Comparison of ENCODE assay signal across 11 cellular contexts in genomic region chr17:74971069-74971841, GRCh38. TPM values are rescaled to one million over a fixed set of nuclear protein-coding genes. Genes with fewer than 3 reads are reported as not detected.
A peak's percentile ranks its signal among the peaks of the same experiment; 100 is the strongest.
DNase-seq lines count a peak whose midpoint lies in the region; ATAC-seq and TF ChIP-seq lines count a peak whose summit lies in the region.
"Had no signal": no experiment of that assay in that cellular context is flagged by ENCODE, and none has a peak within 500 bp of the region (broad histone marks: within the 10 kb centered on the region; RNA-seq: fewer than 3 reads in every experiment).

No MANE protein-coding gene starts in this region.

- TF ChIP-seq CTCF in body of pancreas (IDR thresholded peaks at IDR 0.05) (no peak), mesothelial cell of epicardium (IDR thresholded peaks at IDR 0.05; ENCODE audit: unreplicated experiment) (no peak)

- intact Hi-C loops in body of pancreas (cut with DNase I): no loop called here

- no peak for DNase-seq in activated T-cell treated with anti-CD3 and anti-CD28 coated beads, Interleukin-2, amount 50 U/mL, for 24 hours
- DNase-seq in activated T-cell treated with anti-CD3 and anti-CD28 coated beads, Interleukin-2, amount 50 U/mL, for 1 hour: no peak
- DNase-seq in body of pancreas: no peak
- no peak for DNase-seq in mesothelial cell of epicardium (ENCODE audit: low spot score in 2 of 2, unreplicated experiment in 2 of 2)
- DNase-seq in SKM-1 (lab: John Stamatoyannopoulos, UW; ENCODE audit: unreplicated experiment): no peak
- no peak for DNase-seq in SKM-1 treated with dmso at 0.1 percent for 144 hours (lab: John Stamatoyannopoulos, UW; ENCODE audit: unreplicated experiment)
- DNase-seq: mesendoderm had no signal

- TF ChIP-seq POLR2A in body of pancreas (IDR thresholded peaks at IDR 0.05): no peak

- H3K9me3 Mint-ChIP-seq in activated T-cell treated with anti-CD3 and anti-CD28 coated beads, Interleukin-2, amount 50 U/mL, for 24 hours: no peaks in the 10 kb centered on the region
- no peaks in the 10 kb centered on the region for H3K9me3 Mint-ChIP-seq in mesothelial cell of epicardium

- peaks cover 18% of the 10 kb centered on the region for H3K27me3 Mint-ChIP-seq in activated T-cell treated with anti-CD3 and anti-CD28 coated beads, Interleukin-2, amount 50 U/mL, for 24 hours
- H3K27me3 Mint-ChIP-seq in mesothelial cell of epicardium (ENCODE audit: low read depth): peaks cover 44% of the 10 kb centered on the region

- no peaks in the 10 kb centered on the region for H3K36me3 ChIP-seq in body of pancreas (replicated peaks in 1 of 2; ENCODE audit: insufficient read depth in 1 of 2, low read depth in 2 of 2)

- no peaks in the 10 kb centered on the region for H3K27me3 ChIP-seq in body of pancreas

- peaks cover 9% of the 10 kb centered on the region for H3K4me1 Mint-ChIP-seq in activated T-cell treated with anti-CD3 and anti-CD28 coated beads, Interleukin-2, amount 50 U/mL, for 24 hours (ENCODE audit: low read depth)
- H3K4me1 Mint-ChIP-seq in mesothelial cell of epicardium: peaks cover 28% of the 10 kb centered on the region

- peak overlapping the region; percentile 67 for H3K4me3 Mint-ChIP-seq in activated T-cell treated with anti-CD3 and anti-CD28 coated beads, Interleukin-2, amount 50 U/mL, for 24 hours
- peak overlapping the region; percentile 70 for H3K4me3 Mint-ChIP-seq in mesothelial cell of epicardium

- 15 to 22% methylated on average over 8 of the region's 8 CpGs for WGBS in body of pancreas, 2 donors

- no peak for ATAC-seq in body of pancreas
- ATAC-seq in HG03095 (IDR thresholded peaks at IDR 0.05; ENCODE audit: unreplicated experiment): no peak

- H3K27ac ChIP-seq in body of pancreas: peak overlapping the region; percentile 94 to 97 (median 95)
- H3K27ac ChIP-seq in temporal lobe (ENCODE audit: low read depth, low read length): peak overlapping the region; percentile 94

- peak overlapping the region; percentile 73 to 99 for H3K4me3 ChIP-seq in body of pancreas

- no peaks in the 10 kb centered on the region for H3K36me3 Mint-ChIP-seq in activated T-cell treated with anti-CD3 and anti-CD28 coated beads, Interleukin-2, amount 50 U/mL, for 24 hours (ENCODE audit: low read depth)
- no peaks in the 10 kb centered on the region for H3K36me3 Mint-ChIP-seq in mesothelial cell of epicardium

- H3K27ac Mint-ChIP-seq in activated T-cell treated with anti-CD3 and anti-CD28 coated beads, Interleukin-2, amount 50 U/mL, for 24 hours: no peak overlapping the region
- H3K27ac Mint-ChIP-seq in mesothelial cell of epicardium: peak overlapping the region; percentile 47

- H3K4me1 ChIP-seq in body of pancreas: peaks cover 69% of the 10 kb centered on the region

- H3K9me3 ChIP-seq in body of pancreas: no peaks in the 10 kb centered on the region

RNA-seq across cellular contexts. Expression of gene HID1, which starts 1.3 kb away (rescaled TPM):
- total RNA-seq in body of pancreas: 100 to 1,000 TPM; 157 to 164 TPM
- 50.7 to 56.3 TPM (median 54.2 TPM) in 3 replicates for total RNA-seq in mesothelial cell of epicardium
- total RNA-seq in temporal lobe: 16.7 TPM

RNA-seq across cellular contexts. Expression of gene CDR2L, which starts 16.2 kb away (rescaled TPM):
- total RNA-seq in body of pancreas: 10 to 100 TPM; 11.9 to 18.5 TPM
- total RNA-seq in mesothelial cell of epicardium: 22.6 to 23.1 TPM (median 22.8 TPM) in 3 replicates
- 5.9 TPM for total RNA-seq in temporal lobe

RNA-seq across cellular contexts. Expression of gene OTOP3, which starts 35.6 kb away (rescaled TPM):
- total RNA-seq in body of pancreas (1 to 10 TPM in 1 of 2 donors, under 1 TPM in 1; 0.66 to 2.3 TPM), mesothelial cell of epicardium (not detected in 3 replicates), temporal lobe (not detected)
- total RNA-seq: T-helper 1 cell treated with Interleukin-12 subunit alpha and Interleukin-12 subunit beta and Interleukin-4 antibody, amounts not matched to agents 30 ng/mL and 1 ng/mL, for 36 hours had no signal

RNA-seq across cellular contexts. Expression of gene MRPL58, which starts 41.2 kb away (rescaled TPM):
- 10 to 100 TPM in 1 of 2 donors, not detected in 1; 16.9 TPM for total RNA-seq in body of pancreas
- 18.3 to 22.6 TPM (median 20.7 TPM) in 3 replicates for total RNA-seq in mesothelial cell of epicardium
- 8.6 TPM for total RNA-seq in temporal lobe

RNA-seq across cellular contexts. Expression of gene OTOP2, which starts 47.2 kb away (rescaled TPM):
- total RNA-seq in body of pancreas (not detected), mesothelial cell of epicardium (not detected in 3 replicates), temporal lobe (not detected)
- total RNA-seq: bronchial epithelial cell; T-helper 1 cell treated with Interleukin-12 subunit alpha and Interleukin-12 subunit beta and Interleukin-4 antibody, amounts not matched to agents 30 ng/mL and 1 ng/mL, for 36 hours had no signal
